8 cellular contexts compared by ENCODE assay signal in genomic region chr7:47576031-47576908, GRCh38. TPM values are rescaled to one million over a fixed set of nuclear protein-coding genes. Genes with fewer than 3 reads are reported as not detected.
DNase-seq lines count a peak whose midpoint lies in the region; ATAC-seq, FAIRE-seq and TF ChIP-seq lines count a peak whose summit lies in the region.

No MANE protein-coding gene starts in this region.

- H3K9me3 ChIP-seq in astrocyte (ENCODE audit: insufficient read depth, low read depth, low read length): no peaks in the 10 kb centered on the region
- no peaks in the 10 kb centered on the region for H3K9me3 ChIP-seq in liver (ENCODE audit: control insufficient read depth in 4 of 4, low read length in 3 of 4)

- no peak overlapping the region for H2AFZ ChIP-seq in astrocyte (ENCODE audit: low read depth, low read length)

- H3K36me3 ChIP-seq in astrocyte (ENCODE audit: insufficient read depth, low read length) (no peaks in the 10 kb centered on the region), liver (ENCODE audit: control insufficient read depth in 4 of 4, insufficient read depth in 3 of 4, low read depth in 1 of 4, low read length in 3 of 4) (no peaks in the 10 kb centered on the region)

- FAIRE-seq in astrocyte (lab: Jason Lieb, UNC): no peak

- no peaks in the 10 kb centered on the region for H4K20me1 ChIP-seq in astrocyte (ENCODE audit: insufficient read depth, low read length)

- peak in 1 of 2 donors; percentile 37 for TF ChIP-seq RAD21 in liver (IDR thresholded peaks at IDR 0.05)

- H3K4me1 Mint-ChIP-seq in astrocyte (ENCODE audit: low read depth, unreplicated experiment) (peaks cover 41% of the 10 kb centered on the region), type B pancreatic cell (ENCODE audit: unreplicated experiment) (peaks cover 85% of the 10 kb centered on the region)

- H3K36me3 Mint-ChIP-seq in astrocyte (ENCODE audit: low read depth, unreplicated experiment): peaks cover 6% of the 10 kb centered on the region
- peaks cover 9% of the 10 kb centered on the region for H3K36me3 Mint-ChIP-seq in type B pancreatic cell

- DNase-seq in LoVo (ENCODE audit: low spot score) (peak; percentile 94), astrocyte (ENCODE audit: low read depth) (peak; percentile 65), type B pancreatic cell (ENCODE audit: extremely low spot score, unreplicated experiment) (no peak), NCI-H748 (lab: John Stamatoyannopoulos, UW; ENCODE audit: unreplicated experiment) (no peak)
- no peak for DNase-seq in stimulated activated naive CD8-positive, alpha-beta T cell treated with anti-CD3 and anti-CD28 coated beads, Interleukin-15, Interleukin-2, amounts not matched to agents 100 U/mL and 50 U/mL, for 24 hours

- peaks cover 76% of the 10 kb centered on the region for H3K79me2 ChIP-seq in astrocyte (ENCODE audit: insufficient read depth, low read length)

- 49% methylated on average over 15 of the region's 15 CpGs for WGBS in liver

- peak overlapping the region; percentile 24 for H3K27ac ChIP-seq in astrocyte (ENCODE audit: low read depth, low read length)
- peak overlapping the region; percentile 47 to 78 for H3K27ac ChIP-seq in liver (ENCODE audit: low read depth in 1 of 2, low read length in 2 of 2)

- ATAC-seq in GM19397 (IDR thresholded peaks at IDR 0.05; ENCODE audit: unreplicated experiment): no peak
- ATAC-seq in stimulated activated naive CD8-positive, alpha-beta T cell treated with anti-CD3 and anti-CD28 coated beads, Interleukin-15, Interleukin-2, amounts not matched to agents 100 U/mL and 50 U/mL, for 24 hours: no peak
- no peak for ATAC-seq in GM18867 (IDR thresholded peaks at IDR 0.05; ENCODE audit: unreplicated experiment)

- H3K9me3 Mint-ChIP-seq in astrocyte (ENCODE audit: unreplicated experiment): peaks cover 2% of the 10 kb centered on the region
- no peaks in the 10 kb centered on the region for H3K9me3 Mint-ChIP-seq in type B pancreatic cell

- H3K27ac Mint-ChIP-seq in astrocyte (ENCODE audit: unreplicated experiment): no peak overlapping the region
- H3K27ac Mint-ChIP-seq in type B pancreatic cell: peak overlapping the region; percentile 97

- peak overlapping the region; percentile 40 for H3K4me2 ChIP-seq in astrocyte (ENCODE audit: low read length)

- H3K4me3 ChIP-seq in astrocyte (ENCODE audit: insufficient read depth, low read depth, low read length) (no peak overlapping the region), liver (ENCODE audit: low read depth in 1 of 3, low read length in 3 of 3) (no peak overlapping the region)

- H3K27me3 ChIP-seq in astrocyte (ENCODE audit: insufficient read depth, low read length) (no peaks in the 10 kb centered on the region), liver (ENCODE audit: control insufficient read depth in 4 of 4, insufficient read depth in 4 of 4, low read length in 3 of 4) (no peaks in the 10 kb centered on the region)

- no peak for TF ChIP-seq CTCF in astrocyte (IDR thresholded peaks at IDR 0.05; ENCODE audit: insufficient read depth, low read depth, low read length)
- TF ChIP-seq CTCF in liver (IDR thresholded peaks at IDR 0.05; ENCODE audit: low read depth, low read length, missing input control): no peak
- no peak for TF ChIP-seq CTCF in type B pancreatic cell (conservative IDR thresholded peaks at IDR 0.05)

- no peak overlapping the region for H3K4me3 Mint-ChIP-seq in astrocyte (ENCODE audit: unreplicated experiment)
- H3K4me3 Mint-ChIP-seq in type B pancreatic cell: peak overlapping the region; percentile 70

- H3K27me3 Mint-ChIP-seq in astrocyte (ENCODE audit: low read depth, unreplicated experiment): no peaks in the 10 kb centered on the region
- peaks cover 3% of the 10 kb centered on the region for H3K27me3 Mint-ChIP-seq in type B pancreatic cell

- peaks cover 61% of the 10 kb centered on the region for H3K4me1 ChIP-seq in astrocyte (ENCODE audit: insufficient read depth, low read length)
- H3K4me1 ChIP-seq in liver (ENCODE audit: control insufficient read depth in 4 of 4, insufficient read depth in 4 of 4, low read length in 3 of 4): peaks cover 30 to 84% (median 77%) of the 10 kb centered on the region in 4 donors

- H3K9ac ChIP-seq in astrocyte (ENCODE audit: low read length): peak overlapping the region; percentile 39
- H3K9ac ChIP-seq in liver (ENCODE audit: low read depth in 1 of 2, low read length in 2 of 2): peak overlapping the region in 1 of 2 donors; percentile 22

TF ChIP-seq in liver, 16 proteins besides CTCF, POLR2A, EP300 and RAD21:
- TF ChIP-seq EGR1 (IDR thresholded peaks at IDR 0.05; ENCODE audit: low read depth in 2 of 2) (no peak), HNF4G (IDR thresholded peaks at IDR 0.05) (no peak), NR2F2 (IDR thresholded peaks at IDR 0.05) (peak; percentile 32), HNF4A (conservative IDR thresholded peaks at IDR 0.05) (peak; percentile 71 to 77), RXRA (IDR thresholded peaks at IDR 0.05) (peak; percentile 55 to 63)

RNA-seq across cellular contexts. Expression of gene TNS3, which starts 5.6 kb away (rescaled TPM):
- total RNA-seq in astrocyte (92.9 and 105 TPM in 2 replicates), liver (100 to 1,000 TPM in 1 of 2 donors, 10 to 100 TPM in 1; 27.8 to 100 TPM), type B pancreatic cell (ENCODE audit: low replicate concordance) (48.8 and 138 TPM in 2 replicates)
- 10 to 100 TPM; 16.8 to 31.2 TPM for polyA plus RNA-seq in liver

Comparison
In these comparisons a context has a peak if more than half of its experiments do, and no peak if none do; other contexts are left out.
1. DNase-seq: peak in LoVo (single experiment) and astrocyte (single experiment); none in type B pancreatic cell (single experiment), stimulated activated naive CD8-positive, alpha-beta T cell treated with anti-CD3 and anti-CD28 coated beads, Interleukin-15, Interleukin-2, amounts not matched to agents 100 U/mL and 50 U/mL, for 24 hours (single experiment) and NCI-H748 (single experiment).